7 cellular contexts compared by ENCODE assay signal in the genomic region with DNA sequence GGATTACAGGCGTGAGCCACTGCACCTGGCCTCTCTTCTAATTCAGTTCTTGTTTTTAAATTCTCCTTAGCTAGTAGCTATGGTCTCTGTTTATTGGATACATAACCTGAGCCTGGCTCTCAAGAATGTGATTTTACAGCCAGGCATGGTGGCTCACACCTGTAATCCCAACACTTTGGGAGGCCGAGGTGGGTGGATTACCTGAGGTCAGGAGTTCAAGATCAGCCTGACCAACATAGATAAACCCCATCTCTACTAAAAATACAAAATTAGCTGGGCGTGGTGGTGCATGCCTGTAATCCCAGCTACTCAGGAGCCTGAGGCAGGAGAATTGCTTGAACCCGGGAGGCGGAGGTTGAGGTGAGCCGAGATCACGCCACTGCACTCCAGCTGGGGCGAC. TPM values are rescaled to one million over a fixed set of nuclear protein-coding genes. Genes with fewer than 3 reads are reported as not detected.
DNase-seq lines count a peak whose midpoint lies in the region; ATAC-seq and TF ChIP-seq lines count a peak whose summit lies in the region.
"Not testable (repeated sequence)": the region's sequence is repeated elsewhere in the genome, so short reads cannot be mapped to it uniquely, and the experiment has no call there.

No MANE protein-coding gene starts in this region.

- intact Hi-C loops in left ventricle myocardium superior (cut with micrococcal nuclease) = not testable (repeated sequence)

- not testable (repeated sequence) for DNase-seq in T-helper 17 cell; activated T-cell treated with anti-CD3 and anti-CD28 coated beads, Interleukin-2, amount 50 U/mL, for 24 hours; central memory CD8-positive, alpha-beta T cell (ENCODE audit: low spot score in 2 of 2); progenitor cell of endocrine pancreas (ENCODE audit: low spot score, unreplicated experiment)
- peak; percentile 3 for DNase-seq in left ventricle myocardium superior

- H3K4me3 ChIP-seq in mucosa of stomach (ENCODE audit: low read length) = not testable (repeated sequence)

- not testable (repeated sequence) for H3K27me3 ChIP-seq in mucosa of stomach (ENCODE audit: control insufficient read depth, insufficient read depth, low read length)

- TF ChIP-seq CTCF in progenitor cell of endocrine pancreas (IDR thresholded peaks at IDR 0.05; ENCODE audit: unreplicated experiment) = not testable (repeated sequence)

- H3K27me3 Mint-ChIP-seq in IgD-negative memory B cell; T-helper 17 cell; activated T-cell treated with anti-CD3 and anti-CD28 coated beads, Interleukin-2, amount 50 U/mL, for 24 hours; central memory CD8-positive, alpha-beta T cell; progenitor cell of endocrine pancreas: not testable (repeated sequence)

- H3K36me3 Mint-ChIP-seq in IgD-negative memory B cell = not testable (repeated sequence)
- H3K36me3 Mint-ChIP-seq in T-helper 17 cell (ENCODE audit: low read depth) (peaks cover 10% of the 10 kb centered on the region), progenitor cell of endocrine pancreas (ENCODE audit: insufficient read depth) (peaks cover 16% of the 10 kb centered on the region)
- H3K36me3 Mint-ChIP-seq in activated T-cell treated with anti-CD3 and anti-CD28 coated beads, Interleukin-2, amount 50 U/mL, for 24 hours (ENCODE audit: low read depth) = peaks cover 78% of the 10 kb centered on the region
- peaks cover 45% of the 10 kb centered on the region for H3K36me3 Mint-ChIP-seq in central memory CD8-positive, alpha-beta T cell (ENCODE audit: insufficient read depth)

- H3K9me3 ChIP-seq in T-helper 17 cell (ENCODE audit: control insufficient read depth, low read length, poor library complexity, severe bottlenecking); mucosa of stomach (ENCODE audit: control insufficient read depth, low read length): not testable (repeated sequence)

- H3K36me3 ChIP-seq in mucosa of stomach (ENCODE audit: control insufficient read depth, insufficient read depth, low read length) = peaks cover 22% of the 10 kb centered on the region

- not testable (repeated sequence) for ATAC-seq in T-helper 17 cell; central memory CD8-positive, alpha-beta T cell (replicated peaks; ENCODE audit: extremely low read depth, poor library complexity, severe bottlenecking); left ventricle myocardium superior

- H3K9ac ChIP-seq in mucosa of stomach (ENCODE audit: low read length) = peak overlapping the region; percentile 33

- H3K9me3 Mint-ChIP-seq in IgD-negative memory B cell; activated T-cell treated with anti-CD3 and anti-CD28 coated beads, Interleukin-2, amount 50 U/mL, for 24 hours; central memory CD8-positive, alpha-beta T cell; progenitor cell of endocrine pancreas (ENCODE audit: low read depth): not testable (repeated sequence)

- peaks cover 47% of the 10 kb centered on the region for H3K4me1 ChIP-seq in mucosa of stomach (ENCODE audit: control insufficient read depth, insufficient read depth, low read length)

- H3K4me3 Mint-ChIP-seq in IgD-negative memory B cell = peak overlapping the region in 3 of 4 donors; percentile 30 to 33 (median 32)
- H3K4me3 Mint-ChIP-seq in T-helper 17 cell; activated T-cell treated with anti-CD3 and anti-CD28 coated beads, Interleukin-2, amount 50 U/mL, for 24 hours; central memory CD8-positive, alpha-beta T cell: not testable (repeated sequence)
- H3K4me3 Mint-ChIP-seq in progenitor cell of endocrine pancreas (ENCODE audit: low read depth) = peak overlapping the region; percentile 26

- H3K27ac Mint-ChIP-seq in IgD-negative memory B cell, progenitor cell of endocrine pancreas: not testable (repeated sequence)
- H3K27ac Mint-ChIP-seq in T-helper 17 cell = peak overlapping the region; percentile 82
- H3K27ac Mint-ChIP-seq in activated T-cell treated with anti-CD3 and anti-CD28 coated beads, Interleukin-2, amount 50 U/mL, for 24 hours = peak overlapping the region; percentile 20
- H3K27ac Mint-ChIP-seq in central memory CD8-positive, alpha-beta T cell (ENCODE audit: low read depth) = peak overlapping the region; percentile 16

- H3K4me1 Mint-ChIP-seq in IgD-negative memory B cell = peaks cover 13 to 17% (median 16%) of the 10 kb centered on the region in 3 donors
- H3K4me1 Mint-ChIP-seq in T-helper 17 cell = peaks cover 39% of the 10 kb centered on the region
- peaks cover 35% of the 10 kb centered on the region for H3K4me1 Mint-ChIP-seq in activated T-cell treated with anti-CD3 and anti-CD28 coated beads, Interleukin-2, amount 50 U/mL, for 24 hours (ENCODE audit: low read depth)
- H3K4me1 Mint-ChIP-seq in central memory CD8-positive, alpha-beta T cell = peaks cover 52% of the 10 kb centered on the region
- H3K4me1 Mint-ChIP-seq in progenitor cell of endocrine pancreas (ENCODE audit: low read depth) = peaks cover 27% of the 10 kb centered on the region

RNA-seq across cellular contexts. Expression of a gene that starts 2.7 kb away (rescaled TPM):
- polyA plus RNA-seq in IgD-negative memory B cell = 76.2 TPM
- total RNA-seq in T-helper 17 cell (10 to 100 TPM; 86.2 to 94.4 TPM), left ventricle myocardium superior (90.4 TPM), progenitor cell of endocrine pancreas (86.9 and 94.0 TPM in 2 replicates)

RNA-seq across cellular contexts. Expression of a gene that starts 10.6 kb away (rescaled TPM):
- polyA plus RNA-seq in IgD-negative memory B cell = 266 TPM
- total RNA-seq in T-helper 17 cell (100 to 1,000 TPM; 110 to 121 TPM), left ventricle myocardium superior (30.8 TPM), progenitor cell of endocrine pancreas (109 and 117 TPM in 2 replicates)

RNA-seq across cellular contexts. Expression of a gene that starts 42.8 kb away (rescaled TPM):
- polyA plus RNA-seq in IgD-negative memory B cell = 33.2 TPM
- total RNA-seq in T-helper 17 cell (10 to 100 TPM; 15.8 to 16.5 TPM), left ventricle myocardium superior (28.5 TPM), progenitor cell of endocrine pancreas (31.3 and 31.4 TPM in 2 replicates)

RNA-seq across cellular contexts. Expression of a gene that starts 43.0 kb away (rescaled TPM):
- 23.2 TPM for polyA plus RNA-seq in IgD-negative memory B cell
- total RNA-seq in T-helper 17 cell (10 to 100 TPM; 32.2 to 33.4 TPM), left ventricle myocardium superior (18.6 TPM), progenitor cell of endocrine pancreas (76.7 and 86.4 TPM in 2 replicates)

RNA-seq across cellular contexts. Expression of a gene that starts 58.3 kb away (rescaled TPM):
- 5.8 TPM for polyA plus RNA-seq in IgD-negative memory B cell
- total RNA-seq in T-helper 17 cell (10 to 100 TPM; 41.5 to 42.7 TPM), left ventricle myocardium superior (41.5 TPM), progenitor cell of endocrine pancreas (71.8 and 76.6 TPM in 2 replicates)
